26 cellular contexts compared by ENCODE assay signal in genomic region chr2:125175415-125175814, GRCh38.
DNase-seq lines count a peak whose midpoint lies in the region; ATAC-seq, FAIRE-seq and TF ChIP-seq lines count a peak whose summit lies in the region.
"Had no signal": no experiment of that assay in that cellular context is flagged by ENCODE, and none has a peak within 500 bp of the region (broad histone marks: within the 10 kb centered on the region; RNA-seq: fewer than 3 reads in every experiment).

No MANE protein-coding gene starts in this region.

- no peak for TF ChIP-seq POLR2A in H1 (IDR thresholded peaks at IDR 0.05; ENCODE audit: control extremely low read depth in 1 of 2, low read depth in 2 of 2, low read length in 2 of 2)

- no peak overlapping the region for H4K91ac ChIP-seq in H1 (replicated peaks; ENCODE audit: insufficient read length, low read length)

- H3K18ac ChIP-seq in H1 (ENCODE audit: extremely low read depth, low read length): no peak overlapping the region

- no peaks in the 10 kb centered on the region for H3K36me3 Mint-ChIP-seq in nephron (ENCODE audit: low read depth)
- H3K36me3 Mint-ChIP-seq: CD14-positive monocyte; CD4-positive, alpha-beta memory T cell; CD4-positive, CD25-positive, alpha-beta regulatory T cell; CD8-positive, alpha-beta memory T cell had no signal

- H3K9me3 Mint-ChIP-seq in nephron: no peaks in the 10 kb centered on the region

- peak overlapping the region; percentile 85; the same call in 1 of the 2 replicates for H2BK12ac ChIP-seq in H1 (ENCODE audit: low read depth, low read length)

- no peak overlapping the region for H3K14ac ChIP-seq in H1 (ENCODE audit: insufficient read length)

- no peaks in the 10 kb centered on the region for H3K23me2 ChIP-seq in H1 (ENCODE audit: low read depth, low read length)

- no peaks in the 10 kb centered on the region for H4K20me1 ChIP-seq in H1 (replicated peaks in 1 of 2; ENCODE audit: control insufficient read depth in 1 of 2, insufficient read depth in 2 of 2, low read length in 2 of 2)
- H4K20me1 ChIP-seq: BLaER1 had no signal

- ATAC-seq in HG02588 (IDR thresholded peaks at IDR 0.05; ENCODE audit: unreplicated experiment): no peak
- ATAC-seq: GM12878 had no signal

- DNase-seq in H1 (ENCODE audit: low read depth in 1 of 2, low spot score in 2 of 2): no peak
- DNase-seq in HuH-7 (ENCODE audit: low spot score): no peak
- no peak for DNase-seq in kidney glomerular epithelial cell (lab: John Stamatoyannopoulos, UW)
- DNase-seq: 8988T; ACHN; BE2C; C1 segment of cervical spinal cord; CD4-positive, alpha-beta memory T cell; CD4-positive, CD25-positive, alpha-beta regulatory T cell; CD8-positive, alpha-beta memory T cell; COR-L47; DMS 273 treated with DMSO at 0.1 percent for 48 hours; DMS153; DMS53; DMS79; DND-41; EL; GDM1 had no signal

- H3K4me1 ChIP-seq in H1 (replicated peaks in 1 of 4; ENCODE audit: control insufficient read depth in 3 of 4, insufficient read depth in 4 of 4, low read length in 3 of 4): peaks cover 0 to 10% (median 2%) of the 10 kb centered on the region in 4 experiments; a peak in 1 of 7 replicates
- H3K4me1 ChIP-seq: BE2C, BLaER1 had no signal

- H3K79me2 ChIP-seq in H1 (ENCODE audit: control insufficient read depth in 1 of 2, insufficient read depth in 2 of 2, low read length in 2 of 2): no peaks in the 10 kb centered on the region

- 100% methylated on average over 1 of the region's 1 CpG; no CpG with 5 or more reads in 1 of the 2 experiments for WGBS in H1 (ENCODE audit: extremely low coverage in 1 of 2, insufficient coverage in 1 of 2, insufficient read length in 1 of 2, insufficient replicate concordance in 2 of 2, low coverage in 1 of 2, low lambda C conversion rate in 2 of 2, missing lambda C conversion rate in 1 of 2), 2 experiments

- TF ChIP-seq EP300 in H1 (IDR thresholded peaks at IDR 0.05; ENCODE audit: borderline replicate concordance in 1 of 2, low read depth in 2 of 2, low read length in 2 of 2): no peak

- H3K4ac ChIP-seq in H1 (replicated peaks; ENCODE audit: insufficient read length, low read depth, low read length): peak overlapping the region; percentile 13

- no peaks in the 10 kb centered on the region for H3K36me3 ChIP-seq in H1 (ENCODE audit: control insufficient read depth in 2 of 4, insufficient read depth in 4 of 4, low read length in 3 of 4)
- H3K36me3 ChIP-seq: BE2C, BLaER1 had no signal

- no peak overlapping the region for H4K5ac ChIP-seq in H1 (ENCODE audit: insufficient read length, low read depth, low read length)

- H3K9me3 ChIP-seq in H1 (ENCODE audit: insufficient read depth in 2 of 2, low read depth in 1 of 2, low read length in 1 of 2): no peaks in the 10 kb centered on the region
- H3K9me3 ChIP-seq: BE2C, BLaER1 had no signal

- TF ChIP-seq CTCF in H1 (IDR thresholded peaks at IDR 0.05; ENCODE audit: control extremely low read depth in 1 of 3, insufficient read depth in 1 of 3, low read depth in 1 of 3, low read length in 3 of 3) (no peak), nephron (IDR thresholded peaks at IDR 0.05; ENCODE audit: unreplicated experiment in 3 of 3) (no peak)

- POLR2A ChIA-PET in H1 (lab: Charles Lee; ENCODE audit: partially characterized antibody): no interaction called here

- H3K4me1 Mint-ChIP-seq in nephron: no peaks in the 10 kb centered on the region
- H3K4me1 Mint-ChIP-seq: CD14-positive monocyte; CD4-positive, alpha-beta memory T cell; CD4-positive, CD25-positive, alpha-beta regulatory T cell; CD8-positive, alpha-beta memory T cell had no signal

- no peaks in the 10 kb centered on the region for H3K27me3 Mint-ChIP-seq in nephron (ENCODE audit: low read depth)
- H3K27me3 Mint-ChIP-seq: CD4-positive, alpha-beta memory T cell; CD4-positive, CD25-positive, alpha-beta regulatory T cell; CD8-positive, alpha-beta memory T cell had no signal

- H2AFZ ChIP-seq in H1 (ENCODE audit: low read length): 0 out of 2 replicates have a peak overlapping the region, but pooled peaks have one; percentile 88

- H2BK20ac ChIP-seq in H1 (ENCODE audit: low read length): peak overlapping the region; percentile 97; the same call in 1 of the 2 replicates

- no peak overlapping the region for H4K8ac ChIP-seq in H1 (ENCODE audit: extremely low read depth, insufficient read depth, low read length)

- peak overlapping the region; percentile 65; the same call in 1 of the 2 replicates for H2AK5ac ChIP-seq in H1 (ENCODE audit: low read depth, low read length)

- CTCF ChIA-PET in H1 (lab: Charles Lee; ENCODE audit: partially characterized antibody): no interaction called here

- H3K4me3 ChIP-seq in H1 (ENCODE audit: extremely low read depth in 1 of 4, insufficient read depth in 2 of 4, low read depth in 3 of 4, low read length in 4 of 4): no peak overlapping the region
- H3K4me3 ChIP-seq: BLaER1, GM12878 had no signal

- H2BK15ac ChIP-seq in H1 (ENCODE audit: low read length): no peak overlapping the region

- H3K27ac ChIP-seq in H1 (ENCODE audit: low read depth, low read length): no peak overlapping the region
- H3K27ac ChIP-seq: BLaER1 had no signal

- H3K27me3 ChIP-seq in H1 (replicated peaks in 1 of 4; ENCODE audit: control insufficient read depth in 3 of 4, extremely low read depth in 1 of 4, insufficient read depth in 3 of 4, low read length in 3 of 4): peaks cover 0 to under 1% (median 0%) of the 10 kb centered on the region in 4 experiments; a peak in 1 of 7 replicates
- H3K27me3 ChIP-seq: BE2C, BLaER1 had no signal

- peak overlapping the region; percentile 62; the same call in 1 of the 2 replicates for H2BK5ac ChIP-seq in H1 (ENCODE audit: low read depth, low read length)

- no peaks in the 10 kb centered on the region for H3K79me1 ChIP-seq in H1 (ENCODE audit: low read depth, low read length)

- no peak for TF ChIP-seq RAD21 in H1 (IDR thresholded peaks at IDR 0.05 in 1 of 2, conservative IDR thresholded peaks at IDR 0.05 in 1 of 2; ENCODE audit: low read depth in 2 of 2, low read length in 2 of 2)

- no peak overlapping the region for H3K23ac ChIP-seq in H1 (ENCODE audit: insufficient read length)

- H2BK120ac ChIP-seq in H1 (replicated peaks; ENCODE audit: low read depth, low read length): peak overlapping the region; percentile 12

- no peak for FAIRE-seq in H1 (lab: Jason Lieb, UNC)
- FAIRE-seq: A204.1, GM12878, GM12892, GM18507 had no signal

- no peak overlapping the region for H3K4me3 Mint-ChIP-seq in nephron
- H3K4me3 Mint-ChIP-seq: CD14-positive monocyte; CD4-positive, alpha-beta memory T cell; CD4-positive, CD25-positive, alpha-beta regulatory T cell; CD8-positive, alpha-beta memory T cell had no signal

- H3K56ac ChIP-seq in H1 (replicated peaks; ENCODE audit: insufficient read length, low read depth, low read length): no peak overlapping the region

- peak overlapping the region; percentile 83 to 94 (median 91) for H3K27ac Mint-ChIP-seq in nephron
- H3K27ac Mint-ChIP-seq: CD14-positive monocyte; CD4-positive, alpha-beta memory T cell; CD4-positive, CD25-positive, alpha-beta regulatory T cell; CD8-positive, alpha-beta memory T cell had no signal

- H3K4me2 ChIP-seq in H1 (ENCODE audit: insufficient read depth in 1 of 2, low read depth in 2 of 2, low read length in 2 of 2): 0 out of 4 replicates have a peak overlapping the region, but pooled peaks of 1 of the 2 experiments have one; percentile 14
- H3K4me2 ChIP-seq: BLaER1 had no signal

- H3K9ac ChIP-seq in H1 (replicated peaks in 1 of 4; ENCODE audit: extremely low read depth in 1 of 4, low read depth in 3 of 4, low read length in 3 of 4): no peak overlapping the region
- H3K9ac ChIP-seq: BLaER1 had no signal

TF ChIP-seq in H1, 55 proteins besides CTCF, POLR2A, EP300 and RAD21:
- no peak for TF ChIP-seq SIRT6 (IDR thresholded peaks at IDR 0.05; ENCODE audit: low read length)
- no peak for TF ChIP-seq EZH2 (IDR thresholded peaks at IDR 0.05; ENCODE audit: low read depth, low read length, severe bottlenecking)
- TF ChIP-seq FOSL1 (IDR thresholded peaks at IDR 0.05; ENCODE audit: insufficient read depth, low read depth, low read length): no peak
- TF ChIP-seq EGR1 (IDR thresholded peaks at IDR 0.05; ENCODE audit: borderline replicate concordance, low read depth, low read length): no peak
- TF ChIP-seq CBX8 (IDR thresholded peaks at IDR 0.05; ENCODE audit: borderline replicate concordance, low read depth, low read length): no peak
- no peak for TF ChIP-seq TCF12 (IDR thresholded peaks at IDR 0.05; ENCODE audit: low read depth, low read length)
- no peak for TF ChIP-seq JUND (IDR thresholded peaks at IDR 0.05; ENCODE audit: low read length)
- no peak for TF ChIP-seq SP4 (IDR thresholded peaks at IDR 0.05; ENCODE audit: low read length)
- no peak for TF ChIP-seq TBP (IDR thresholded peaks at IDR 0.05; ENCODE audit: low read depth, low read length)
- no peak for TF ChIP-seq CEBPB (IDR thresholded peaks at IDR 0.05; ENCODE audit: low read depth, low read length)
- TF ChIP-seq ZNF274 (IDR thresholded peaks at IDR 0.05; ENCODE audit: borderline replicate concordance, extremely low read depth, low read length): no peak
- no peak for TF ChIP-seq RBBP5 (IDR thresholded peaks at IDR 0.05; ENCODE audit: borderline replicate concordance, low read depth, low read length)
- no peak for TF ChIP-seq NRF1 (IDR thresholded peaks at IDR 0.05; ENCODE audit: low read depth, low read length)
- TF ChIP-seq SP2 (IDR thresholded peaks at IDR 0.05; ENCODE audit: low read length): no peak
